Comparison of ENCODE assay signal across 8 cellular contexts in the genomic region with DNA sequence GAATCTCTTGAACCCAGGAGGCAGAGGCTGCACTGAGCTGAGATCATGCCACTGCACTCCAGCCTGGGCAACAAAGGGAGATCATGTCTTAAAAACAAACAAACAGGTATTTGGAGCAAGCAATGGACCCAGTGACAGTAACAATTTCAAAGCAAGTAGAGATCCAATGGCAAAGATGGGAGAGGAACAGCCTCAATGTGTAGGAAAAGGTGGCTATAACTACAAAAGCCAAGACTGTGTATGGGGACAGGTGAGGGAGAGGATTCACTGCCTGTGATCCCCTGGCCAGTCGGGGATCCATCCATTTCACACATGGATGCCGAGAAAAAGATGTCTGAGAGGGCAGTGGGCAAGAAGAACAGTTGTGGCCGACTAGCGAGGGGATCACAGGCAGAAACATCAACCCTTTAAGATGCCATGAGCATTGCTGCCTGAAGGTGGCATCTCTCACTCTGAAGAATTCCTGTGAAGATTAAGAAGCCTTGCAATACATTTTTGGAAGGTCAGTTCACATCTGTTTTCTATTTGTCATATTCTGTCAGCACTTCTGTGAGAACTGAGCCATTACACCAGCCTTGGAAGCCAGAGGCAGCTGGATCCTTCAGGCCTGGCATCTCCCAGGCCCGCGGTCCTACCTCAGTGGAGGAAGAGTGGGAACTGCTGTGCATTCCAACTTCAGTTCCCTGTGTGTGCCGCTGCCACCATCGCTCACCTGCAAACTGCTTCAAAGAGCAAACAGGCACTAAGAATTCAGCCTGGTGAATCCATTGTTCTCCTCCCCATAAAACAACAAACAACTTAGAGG. TPM values are rescaled to one million over a fixed set of nuclear protein-coding genes. Genes with fewer than 3 reads are reported as not detected.
A peak's percentile ranks its signal among the peaks of the same experiment; 100 is the strongest.
DNase-seq lines count a peak whose midpoint lies in the region; ATAC-seq and TF ChIP-seq lines count a peak whose summit lies in the region.

No MANE protein-coding gene starts in this region.

- DNase-seq in DMS114 treated with DMSO at 0.1 percent for 48 hours (lab: John Stamatoyannopoulos, UW; ENCODE audit: unreplicated experiment) (peak; percentile 17), HCEC 1CT (peak; percentile 91), RPMI8226 (peak; percentile 18), endothelial cell (ENCODE audit: low spot score) (peak; percentile 48), medulla oblongata (ENCODE audit: extremely low spot score) (peak; percentile 80), SKM-1 (lab: John Stamatoyannopoulos, UW; ENCODE audit: unreplicated experiment) (no peak)

- no peak overlapping the region for H3K4me3 Mint-ChIP-seq in endothelial cell (ENCODE audit: unreplicated experiment)

- no peaks in the 10 kb centered on the region for H3K4me1 Mint-ChIP-seq in endothelial cell (ENCODE audit: unreplicated experiment)

- H3K27ac Mint-ChIP-seq in endothelial cell (ENCODE audit: unreplicated experiment) = no peak overlapping the region

- no peaks in the 10 kb centered on the region for H3K9me3 Mint-ChIP-seq in endothelial cell (ENCODE audit: unreplicated experiment)

- ATAC-seq in GM21717 (IDR thresholded peaks at IDR 0.05; ENCODE audit: unreplicated experiment) = no peak
- no peak for ATAC-seq in GM21526 (IDR thresholded peaks at IDR 0.05; ENCODE audit: low FRiP score, unreplicated experiment)

- H3K27me3 Mint-ChIP-seq in endothelial cell (ENCODE audit: unreplicated experiment) = peaks cover 3% of the 10 kb centered on the region

- no peaks in the 10 kb centered on the region for H3K36me3 Mint-ChIP-seq in endothelial cell (ENCODE audit: low read depth, unreplicated experiment)

- TF ChIP-seq CTCF in endothelial cell (IDR thresholded peaks at IDR 0.05; ENCODE audit: unreplicated experiment) = peak; percentile 63

RNA-seq across cellular contexts. Expression of a gene that starts 54.5 kb away (rescaled TPM):
- total RNA-seq in endothelial cell (ENCODE audit: unreplicated experiment) = 22.9 TPM

RNA-seq across cellular contexts. Expression of a gene that starts 56.1 kb away (rescaled TPM):
- 16.8 TPM for total RNA-seq in endothelial cell (ENCODE audit: unreplicated experiment)
